In the genomic region with DNA sequence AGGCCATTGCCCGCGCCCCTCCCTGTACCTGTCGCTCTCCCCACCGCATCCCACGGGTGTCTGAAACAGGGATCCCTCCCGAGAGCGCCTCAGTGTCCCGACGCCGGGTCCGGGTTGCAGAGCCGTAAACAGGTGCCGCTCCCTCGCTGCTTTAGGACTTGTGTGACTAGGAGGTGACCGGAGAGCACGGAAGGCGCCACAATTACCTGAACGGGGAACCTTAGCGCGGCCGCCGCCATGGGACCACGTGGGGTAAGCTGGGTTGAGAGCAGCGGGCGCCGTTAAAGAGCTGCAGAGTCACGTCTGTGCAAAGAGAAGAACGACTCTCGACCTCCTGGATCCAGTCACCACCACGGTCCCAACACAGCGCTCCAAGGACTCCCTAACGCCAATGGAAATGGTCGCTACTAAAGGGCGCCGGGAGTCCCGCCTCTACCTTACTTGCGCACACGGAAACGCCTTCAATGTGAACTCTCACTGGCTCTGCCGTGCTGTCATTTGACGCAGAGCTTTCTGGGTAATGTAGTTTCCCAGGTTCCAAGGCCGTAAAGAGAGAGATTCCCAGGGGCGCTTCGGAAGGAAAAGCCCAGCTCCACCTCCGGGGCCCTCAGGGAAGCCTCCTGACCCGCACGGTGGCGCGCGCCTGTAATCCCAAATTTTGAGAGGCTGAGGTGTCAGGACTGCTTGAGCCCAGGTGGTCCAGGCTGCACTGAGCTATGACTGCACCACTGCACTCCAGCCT, we compare ENCODE assay signal across 7 cellular contexts. TPM values are rescaled to one million over a fixed set of nuclear protein-coding genes. Genes with fewer than 3 reads are reported as not detected.
DNase-seq lines count a peak whose midpoint lies in the region; ATAC-seq, FAIRE-seq and TF ChIP-seq lines count a peak whose summit lies in the region.

A gene (minus strand): TSS at position 409 of the 742 bp plus-strand sequence. CDS start 170 bp downstream, at position 239.

- H3K4me1 Mint-ChIP-seq in brain = peaks cover 59% of the 10 kb centered on the region

- no peaks in the 10 kb centered on the region for H3K36me3 ChIP-seq in iPS DF 6.9 (ENCODE audit: control insufficient read depth, insufficient read depth, low read length)
- H3K36me3 ChIP-seq in gastrocnemius medialis = peaks cover 0 to 7% of the 10 kb centered on the region in 2 donors

- peaks cover 6% of the 10 kb centered on the region for H3K27me3 Mint-ChIP-seq in brain

- ATAC-seq in GM18505 (IDR thresholded peaks at IDR 0.05; ENCODE audit: unreplicated experiment) = peak; percentile 64
- peak; percentile 71 for ATAC-seq in HG02981 (IDR thresholded peaks at IDR 0.05; ENCODE audit: unreplicated experiment)
- ATAC-seq in gastrocnemius medialis = peak; percentile 96 to 97

- intact Hi-C loops in gastrocnemius medialis (cut with DNase I; ENCODE audit: low total_unique reads) = loop anchor here (1.0 to 5.0 kb wide), 3 partner anchors 10 to 67 kb away; a partner anchor contains a TSS

- H3K27ac Mint-ChIP-seq in brain = peak within 1 kb of the TSS; percentile 91 to 99 (median 98)

- H3K27me3 ChIP-seq in iPS DF 6.9 (ENCODE audit: control insufficient read depth, insufficient read depth, low read length) = no peaks in the 10 kb centered on the region
- H3K27me3 ChIP-seq in gastrocnemius medialis = no peaks in the 10 kb centered on the region

- no peak for TF ChIP-seq CTCF in brain (conservative IDR thresholded peaks at IDR 0.05)
- TF ChIP-seq CTCF in gastrocnemius medialis (IDR thresholded peaks at IDR 0.05 in 4 of 5, conservative IDR thresholded peaks at IDR 0.05 in 1 of 5) = no peak

- in situ Hi-C loops in gastrocnemius medialis (cut with MboI; ENCODE audit: low sequenced_read_pairs in 4 of 4) = no loop called here

- H3K9me3 Mint-ChIP-seq in brain = no peaks in the 10 kb centered on the region

- H3K4me3 ChIP-seq in iPS DF 6.9 (ENCODE audit: low read length) (peak within 1 kb of the TSS; percentile 85), gastrocnemius medialis (peak within 1 kb of the TSS; percentile 66 to 89 (median 75))

- no peak within 1 kb of the TSS for H3K27ac ChIP-seq in iPS DF 6.9 (ENCODE audit: low read length)
- H3K27ac ChIP-seq in gastrocnemius medialis = peak within 1 kb of the TSS; percentile 75 to 90 (median 84)

- FAIRE-seq in TTC549 (lab: Jason Lieb, UNC) = peak; percentile 43

- peak; percentile 90 for TF ChIP-seq POLR2A in GM18505 (IDR thresholded peaks at IDR 0.05; ENCODE audit: borderline replicate concordance, extremely low read depth, insufficient read depth, insufficient read length)
- TF ChIP-seq POLR2A in gastrocnemius medialis (IDR thresholded peaks at IDR 0.05) = peak; percentile 70 to 80

- DNase-seq in NCI-H2081 treated with DMSO at 0.1 percent for 48 hours (lab: John Stamatoyannopoulos, UW) (peak; percentile 64), iPS DF 6.9 (ENCODE audit: low read depth, low spot score) (peak; percentile 97), gastrocnemius medialis (peak; percentile 78 to 87)

- H3K4me1 ChIP-seq in iPS DF 6.9 (ENCODE audit: control insufficient read depth, insufficient read depth, low read length) (no peaks in the 10 kb centered on the region), gastrocnemius medialis (peaks cover 20 to 24% of the 10 kb centered on the region in 2 donors)

- H3K4me3 Mint-ChIP-seq in brain = peak within 1 kb of the TSS; percentile 94 to 98 (median 96)

- peaks cover 26% of the 10 kb centered on the region for H3K36me3 Mint-ChIP-seq in brain

- WGBS in iPS DF 6.9 (ENCODE audit: insufficient coverage, insufficient read length) = no CpG with 5 or more reads among the region's 50 CpGs

- H3K9me3 ChIP-seq in iPS DF 6.9 (ENCODE audit: control insufficient read depth, insufficient read depth, low read length) (no peaks in the 10 kb centered on the region), gastrocnemius medialis (no peaks in the 10 kb centered on the region)

RNA-seq across cellular contexts. Expression of the gene that starts here (rescaled TPM):
- polyA plus RNA-seq in brain (ENCODE audit: insufficient read depth, low read depth, low replicate concordance) = 1.1 TPM
- 1 to 10 TPM; 1.2 to 2.3 (median 1.8) TPM for total RNA-seq in gastrocnemius medialis
